ENCODE assay signal across 16 cellular contexts in the genomic region with DNA sequence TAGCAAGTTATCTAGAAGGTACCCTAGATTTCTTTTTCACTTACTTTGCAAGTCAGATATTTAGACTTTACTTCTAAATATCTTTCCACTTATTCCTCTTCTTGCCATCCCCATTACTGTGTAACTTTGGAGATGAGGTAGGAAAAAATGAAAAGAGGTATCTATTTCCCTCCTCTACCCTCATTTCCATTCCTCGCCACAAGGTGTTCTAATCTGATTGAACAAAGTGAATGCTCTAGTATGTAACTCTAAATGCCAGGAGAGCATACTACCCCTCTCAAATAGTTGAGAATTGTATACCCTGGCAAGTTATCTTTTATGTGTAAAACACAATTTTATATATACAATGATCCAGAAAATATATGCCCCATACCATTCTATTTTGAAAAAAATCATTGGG. TPM values are rescaled to one million over a fixed set of nuclear protein-coding genes. Genes with fewer than 3 reads are reported as not detected.
DNase-seq lines count a peak whose midpoint lies in the region; ATAC-seq and TF ChIP-seq lines count a peak whose summit lies in the region.
"Had no signal": no experiment of that assay in that cellular context is flagged by ENCODE, and none has a peak within 500 bp of the region (broad histone marks: within the 10 kb centered on the region; RNA-seq: fewer than 3 reads in every experiment).

No MANE protein-coding gene starts in this region.

- no peaks in the 10 kb centered on the region for H3K9me3 Mint-ChIP-seq in activated CD4-positive, alpha-beta memory T cell treated with anti-CD3 and anti-CD28 coated beads, Interleukin-2, amount 10 ng/mL, durations not matched to agents 7 days and 5 days

- H3K4me1 ChIP-seq in OCI-LY3 (ENCODE audit: low read length) (peaks cover 20% of the 10 kb centered on the region), foreskin keratinocyte (peaks cover 9% of the 10 kb centered on the region)

- H3K27ac Mint-ChIP-seq in activated CD4-positive, alpha-beta memory T cell treated with anti-CD3 and anti-CD28 coated beads, Interleukin-2, amount 10 ng/mL, durations not matched to agents 7 days and 5 days, result no peak overlapping the region

- POLR2A ChIA-PET in activated CD4-positive, alpha-beta memory T cell treated with anti-CD3 and anti-CD28 coated beads, Interleukin-2, amount 10 ng/mL, durations not matched to agents 7 days and 5 days (lab: Charles Lee), result interaction anchor here (0.7 kb wide), 1 partner anchor 41 kb away, joined by 3 read pairs; no protein-coding TSS in a partner anchor

- H3K27me3 ChIP-seq in OCI-LY3 (ENCODE audit: low read depth, low read length) (peaks cover 20% of the 10 kb centered on the region; the same call in 1 of the 2 replicates), foreskin keratinocyte (no peaks in the 10 kb centered on the region)

- peaks cover 28% of the 10 kb centered on the region for H3K36me3 Mint-ChIP-seq in activated CD4-positive, alpha-beta memory T cell treated with anti-CD3 and anti-CD28 coated beads, Interleukin-2, amount 10 ng/mL, durations not matched to agents 7 days and 5 days (ENCODE audit: low read depth)

- H3K36me3 ChIP-seq in OCI-LY3 (replicated peaks; ENCODE audit: low read depth, low read length), result peaks cover 21% of the 10 kb centered on the region

- no peak overlapping the region for H3K4me2 ChIP-seq in OCI-LY3 (ENCODE audit: low read length)

- peaks cover 26% of the 10 kb centered on the region for H3K4me1 Mint-ChIP-seq in activated CD4-positive, alpha-beta memory T cell treated with anti-CD3 and anti-CD28 coated beads, Interleukin-2, amount 10 ng/mL, durations not matched to agents 7 days and 5 days

- CTCF ChIA-PET in activated CD4-positive, alpha-beta memory T cell treated with anti-CD3 and anti-CD28 coated beads, Interleukin-2, amount 10 ng/mL, durations not matched to agents 7 days and 5 days (lab: Charles Lee), result no interaction called here

- no peak overlapping the region for H3K9ac ChIP-seq in OCI-LY3 (ENCODE audit: low read length)

- H3K79me2 ChIP-seq in OCI-LY3 (ENCODE audit: low read length), result peaks cover 33% of the 10 kb centered on the region

- H3K27ac ChIP-seq in OCI-LY3 (ENCODE audit: low read length), result no peak overlapping the region
- no peak overlapping the region for H3K27ac ChIP-seq in foreskin keratinocyte

- peak; percentile 71 for DNase-seq in DMS53 (lab: John Stamatoyannopoulos, UW)
- no peak for DNase-seq in DMS53 treated with DMSO at 0.1 percent for 48 hours (lab: John Stamatoyannopoulos, UW; ENCODE audit: unreplicated experiment)
- no peak for DNase-seq in GM12864 (ENCODE audit: low read depth)
- DNase-seq in foreskin keratinocyte, result no peak
- no peak for DNase-seq in inferior parietal cortex (ENCODE audit: extremely low spot score)
- no peak for DNase-seq in activated CD4-positive, alpha-beta memory T cell treated with anti-CD3 and anti-CD28 coated beads, Interleukin-2, amount 10 ng/mL, durations not matched to agents 7 days and 5 days
- DNase-seq in hippocampal formation (lab: John Stamatoyannopoulos, UW), result no peak
- DNase-seq: 8988T; mesenchymal stem cell; NCI-H146; SHP77 treated with DMSO at 0.1 percent for 48 hours; stimulated activated naive CD4-positive, alpha-beta T cell treated with Interleukin-2 at 50 U/mL for 16 hours had no signal

- TF ChIP-seq CTCF in GM12864 (IDR thresholded peaks at IDR 0.05; ENCODE audit: low read depth, low read length, missing control alignments) (peak; percentile 25), OCI-LY3 (IDR thresholded peaks at IDR 0.05; ENCODE audit: low read depth, low read length) (0 out of 2 replicates have a peak, but pooled peaks have one; percentile 6), foreskin keratinocyte (conservative IDR thresholded peaks at IDR 0.05) (peak; percentile 34)

- no peak overlapping the region for H2AFZ ChIP-seq in OCI-LY3 (ENCODE audit: low read depth, low read length)

- ATAC-seq in foreskin keratinocyte, result no peak

- H3K9me3 ChIP-seq in OCI-LY3 (ENCODE audit: insufficient read depth, low read length), result 0 out of 2 replicates have a peak, but pooled peaks cover 3% of the 10 kb centered on the region
- H3K9me3 ChIP-seq: HAP-1 had no signal

- no peak overlapping the region for H3K4me3 ChIP-seq in GM12864 (ENCODE audit: low read depth, low read length)
- H3K4me3 ChIP-seq in OCI-LY3 (ENCODE audit: low read length), result no peak overlapping the region
- H3K4me3 ChIP-seq: HAP-1 had no signal

- H3K4me3 Mint-ChIP-seq in activated CD4-positive, alpha-beta memory T cell treated with anti-CD3 and anti-CD28 coated beads, Interleukin-2, amount 10 ng/mL, durations not matched to agents 7 days and 5 days, result no peak overlapping the region

- H4K20me1 ChIP-seq in OCI-LY3 (ENCODE audit: insufficient read depth, low read length), result peaks cover 22% of the 10 kb centered on the region

- no peaks in the 10 kb centered on the region for H3K27me3 Mint-ChIP-seq in activated CD4-positive, alpha-beta memory T cell treated with anti-CD3 and anti-CD28 coated beads, Interleukin-2, amount 10 ng/mL, durations not matched to agents 7 days and 5 days

RNA-seq across cellular contexts. Expression of gene LDHB, which starts 1.7 kb away (rescaled TPM):
- 814 and 896 TPM in 2 replicates for total RNA-seq in foreskin keratinocyte
- polyA plus RNA-seq in foreskin keratinocyte, result 805 and 960 TPM in 2 replicates
- total RNA-seq in activated CD4-positive, alpha-beta memory T cell treated with anti-CD3 and anti-CD28 coated beads, Interleukin-2, amount 10 ng/mL, durations not matched to agents 7 days and 5 days, result 100 to 1,000 TPM; 955 to 985 TPM

RNA-seq across cellular contexts. Expression of gene GYS2, which starts 54.7 kb away (rescaled TPM):
- total RNA-seq in foreskin keratinocyte, result not detected in 2 replicates
- polyA plus RNA-seq in foreskin keratinocyte, result not detected in 2 replicates
- not detected for total RNA-seq in activated CD4-positive, alpha-beta memory T cell treated with anti-CD3 and anti-CD28 coated beads, Interleukin-2, amount 10 ng/mL, durations not matched to agents 7 days and 5 days
- total RNA-seq: fibroblast of villous mesenchyme, osteoblast had no signal
